8 cellular contexts compared by ENCODE assay signal in genomic region chr17:28643979-28644781, GRCh38. TPM values are rescaled to one million over a fixed set of nuclear protein-coding genes. Genes with fewer than 3 reads are reported as not detected.
A peak's percentile ranks its signal among the peaks of the same experiment; 100 is the strongest.
DNase-seq lines count a peak whose midpoint lies in the region; ATAC-seq and TF ChIP-seq lines count a peak whose summit lies in the region.

No MANE protein-coding gene starts in this region.

- no peaks in the 10 kb centered on the region for H3K27me3 Mint-ChIP-seq in activated CD4-positive, alpha-beta T cell treated with anti-CD3 and anti-CD28 coated beads for 36 hours
- H3K27me3 Mint-ChIP-seq in activated naive CD4-positive, alpha-beta T cell treated with anti-CD3 and anti-CD28 coated beads, Interleukin-2, amount 50 U/mL, for 24 hours: no peaks in the 10 kb centered on the region

- CTCF ChIA-PET in activated CD4-positive, alpha-beta T cell treated with anti-CD3 and anti-CD28 coated beads for 36 hours (lab: Charles Lee): interaction anchor here (0.6 to 8.1 kb wide), 35 partner anchors 8 to 472 kb away, joined by 3 to 125 read pairs (median 4); partner anchors contain the start of genes NEK8, RPL23A, SDF2 and SUPT6H

- no peak for ATAC-seq in activated CD4-positive, alpha-beta T cell treated with anti-CD3 and anti-CD28 coated beads for 36 hours
- peak; percentile 8 for ATAC-seq in HG02885 (IDR thresholded peaks at IDR 0.05; ENCODE audit: poor library complexity, unreplicated experiment)

- intact Hi-C loops in activated CD4-positive, alpha-beta T cell treated with anti-CD3 and anti-CD28 coated beads for 36 hours (cut with DNase I, micrococcal nuclease): loop anchor here (1.0 to 10.0 kb wide), 6 partner anchors 45 to 599 kb away; partner anchors contain the start of genes NEK8 (in 1 of the 2), NLK (in 1 of the 2), PIGS (in 1 of the 2) and PROCA1 (in 1 of the 2)

- TF ChIP-seq CTCF in neutrophil (IDR thresholded peaks at IDR 0.05): peak; percentile 91

- POLR2A ChIA-PET in activated CD4-positive, alpha-beta T cell treated with anti-CD3 and anti-CD28 coated beads for 36 hours (lab: Charles Lee): interaction anchor here (1.1 to 2.2 kb wide), 8 partner anchors 17 to 76 kb away, joined by 3 to 23 read pairs (median 8); partner anchors contain the start of genes PIGS, PROCA1, RPL23A and SDF2

- H3K9me3 ChIP-seq in neutrophil: no peaks in the 10 kb centered on the region

- peaks cover 49% of the 10 kb centered on the region for H3K36me3 Mint-ChIP-seq in activated CD4-positive, alpha-beta T cell treated with anti-CD3 and anti-CD28 coated beads for 36 hours (ENCODE audit: low read depth)
- H3K36me3 Mint-ChIP-seq in activated naive CD4-positive, alpha-beta T cell treated with anti-CD3 and anti-CD28 coated beads, Interleukin-2, amount 50 U/mL, for 24 hours: peaks cover 10% of the 10 kb centered on the region

- H3K27me3 ChIP-seq in neutrophil: no peaks in the 10 kb centered on the region

- peaks cover 41% of the 10 kb centered on the region for H3K4me1 Mint-ChIP-seq in activated CD4-positive, alpha-beta T cell treated with anti-CD3 and anti-CD28 coated beads for 36 hours
- peaks cover 45% of the 10 kb centered on the region for H3K4me1 Mint-ChIP-seq in activated naive CD4-positive, alpha-beta T cell treated with anti-CD3 and anti-CD28 coated beads, Interleukin-2, amount 50 U/mL, for 24 hours

- H3K27ac ChIP-seq in neutrophil: peak overlapping the region; percentile 91

- peak overlapping the region; percentile 95 for H3K4me3 Mint-ChIP-seq in activated CD4-positive, alpha-beta T cell treated with anti-CD3 and anti-CD28 coated beads for 36 hours
- peak overlapping the region; percentile 96 for H3K4me3 Mint-ChIP-seq in activated naive CD4-positive, alpha-beta T cell treated with anti-CD3 and anti-CD28 coated beads, Interleukin-2, amount 50 U/mL, for 24 hours

- peak overlapping the region; percentile 87 for H3K27ac Mint-ChIP-seq in activated CD4-positive, alpha-beta T cell treated with anti-CD3 and anti-CD28 coated beads for 36 hours
- H3K27ac Mint-ChIP-seq in activated naive CD4-positive, alpha-beta T cell treated with anti-CD3 and anti-CD28 coated beads, Interleukin-2, amount 50 U/mL, for 24 hours: peak overlapping the region; percentile 97

- H3K9me3 Mint-ChIP-seq in activated CD4-positive, alpha-beta T cell treated with anti-CD3 and anti-CD28 coated beads for 36 hours (ENCODE audit: low read depth): no peaks in the 10 kb centered on the region
- no peaks in the 10 kb centered on the region for H3K9me3 Mint-ChIP-seq in activated naive CD4-positive, alpha-beta T cell treated with anti-CD3 and anti-CD28 coated beads, Interleukin-2, amount 50 U/mL, for 24 hours

- H3K36me3 ChIP-seq in neutrophil: peaks cover 47% of the 10 kb centered on the region

- H3K4me1 ChIP-seq in neutrophil (ENCODE audit: control insufficient read depth in 1 of 2, insufficient read depth in 1 of 2, low read depth in 1 of 2, low read length in 1 of 2): peaks cover 41 to 44% of the 10 kb centered on the region in 2 experiments

- peak; percentile 62 for DNase-seq in activated CD4-positive, alpha-beta T cell treated with anti-CD3 and anti-CD28 coated beads for 36 hours
- no peak for DNase-seq in activated CD4-positive, alpha-beta T cell treated with anti-CD3 and anti-CD28 coated beads, Interleukin-2, amount 50 U/mL, for 4 hours
- DNase-seq in NOMO-1 treated with dmso at 0.1 percent for 144 hours (lab: John Stamatoyannopoulos, UW; ENCODE audit: unreplicated experiment): peak; percentile 40
- peak; percentile 34 for DNase-seq in globus pallidus (ENCODE audit: low spot score)
- no peak for DNase-seq in stimulated activated naive CD4-positive, alpha-beta T cell (lab: John Stamatoyannopoulos, UW)

- peak overlapping the region; percentile 93 to 96 for H3K4me3 ChIP-seq in neutrophil (ENCODE audit: low read depth in 1 of 2, low read length in 1 of 2)

RNA-seq across cellular contexts. Expression of gene BLTP2, which starts 0.8 kb away (rescaled TPM):
- 100 to 1,000 TPM; 138 to 152 TPM for total RNA-seq in activated CD4-positive, alpha-beta T cell treated with anti-CD3 and anti-CD28 coated beads for 36 hours

RNA-seq across cellular contexts. Expression of gene SDF2, which starts 17.5 kb away (rescaled TPM):
- 10 to 100 TPM; 36.6 to 37.2 TPM for total RNA-seq in activated CD4-positive, alpha-beta T cell treated with anti-CD3 and anti-CD28 coated beads for 36 hours

RNA-seq across cellular contexts. Expression of gene SUPT6H, which starts 17.8 kb away (rescaled TPM):
- 10 to 100 TPM; 80.6 to 85.8 TPM for total RNA-seq in activated CD4-positive, alpha-beta T cell treated with anti-CD3 and anti-CD28 coated beads for 36 hours

RNA-seq across cellular contexts. Expression of gene RSKR, which starts 30.2 kb away (rescaled TPM):
- 10 to 100 TPM; 17.6 to 21.4 TPM for total RNA-seq in activated CD4-positive, alpha-beta T cell treated with anti-CD3 and anti-CD28 coated beads for 36 hours

RNA-seq across cellular contexts. Expression of gene SPAG5, which starts 45.4 kb away (rescaled TPM):
- total RNA-seq in activated CD4-positive, alpha-beta T cell treated with anti-CD3 and anti-CD28 coated beads for 36 hours: 100 to 1,000 TPM; 142 to 165 TPM

Comparison
In these comparisons a context has a peak if more than half of its experiments do, and no peak if none do; other contexts are left out.
1. DNase-seq: peak in activated CD4-positive, alpha-beta T cell treated with anti-CD3 and anti-CD28 coated beads for 36 hours (single experiment), NOMO-1 treated with dmso at 0.1 percent for 144 hours (single experiment) and globus pallidus (single experiment); none in activated CD4-positive, alpha-beta T cell treated with anti-CD3 and anti-CD28 coated beads, Interleukin-2, amount 50 U/mL, for 4 hours (0 of 2) and stimulated activated naive CD4-positive, alpha-beta T cell (0 of 6).